In the genomic region with DNA sequence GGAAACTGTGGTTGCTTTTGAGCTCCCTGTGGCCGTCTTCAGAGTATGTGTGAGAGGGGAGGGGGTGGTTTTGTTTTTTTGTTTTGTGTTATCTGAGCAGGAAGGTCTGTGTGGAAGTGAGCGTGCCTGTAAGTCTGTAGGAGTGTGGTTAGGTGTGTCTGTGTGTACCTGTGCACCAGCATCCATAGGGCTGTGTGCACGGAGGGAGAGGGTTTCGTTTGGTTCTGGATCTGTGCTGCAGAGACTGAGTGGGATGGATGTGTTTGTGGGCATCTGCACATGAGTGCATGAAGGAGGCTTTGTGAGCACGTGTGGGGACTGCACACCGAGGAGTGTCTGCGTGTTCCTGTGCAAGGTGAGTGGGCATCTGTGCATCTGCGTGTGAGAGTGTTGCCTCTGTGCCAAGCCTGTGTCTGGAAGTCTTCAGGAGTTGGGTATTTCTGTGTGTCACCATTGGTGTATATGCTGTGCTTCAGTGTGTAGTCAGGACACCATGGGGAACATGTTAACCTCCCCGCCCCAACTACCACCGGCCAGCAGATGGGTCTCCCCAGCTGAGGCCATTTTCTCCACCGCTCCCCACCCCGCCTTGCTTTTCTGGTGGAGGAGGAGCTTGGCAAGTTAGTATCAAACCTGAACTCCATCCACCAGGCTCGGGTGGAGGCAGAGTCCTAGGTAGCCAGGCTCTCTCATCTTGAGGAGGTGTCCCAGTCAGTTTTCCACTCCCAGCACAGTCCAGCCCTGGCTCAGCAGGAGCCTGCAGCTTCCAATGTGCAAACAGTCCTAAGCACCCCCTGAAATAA, we compare ENCODE assay signal across 17 cellular contexts. TPM values are rescaled to one million over a fixed set of nuclear protein-coding genes. Genes with fewer than 3 reads are reported as not detected.
DNase-seq lines count a peak whose midpoint lies in the region; ATAC-seq and TF ChIP-seq lines count a peak whose summit lies in the region.
"Had no signal": no experiment of that assay in that cellular context is flagged by ENCODE, and none has a peak within 500 bp of the region (broad histone marks: within the 10 kb centered on the region; RNA-seq: fewer than 3 reads in every experiment).

No MANE protein-coding gene starts in this region.

- intact Hi-C loops in activated T-helper 1 cell treated with anti-CD3 and anti-CD28 coated beads, Interleukin-12 subunit alpha, Interleukin-12 subunit beta, Interleukin-2, Interleukin-4 antibody, amounts not matched to agents 30 ng/mL and 10 ng/mL and 1 ng/mL, durations not matched to agents 14 hours and 24 hours and 36 hours (cut with micrococcal nuclease) = loop anchor here (5.0 kb wide), 1 partner anchor 62 kb away; a partner anchor contains a TSS
- intact Hi-C loops in lower lobe of right lung (cut with DNase I) (no loop called here), stomach (cut with DNase I; ENCODE audit: low total_unique reads) (no loop called here)

- TF ChIP-seq EP300 in stomach (IDR thresholded peaks at IDR 0.05) = no peak

- TF ChIP-seq CTCF in lower lobe of right lung (IDR thresholded peaks at IDR 0.05) (no peak), stomach (IDR thresholded peaks at IDR 0.05) (no peak)

- H3K27ac ChIP-seq in lower lobe of right lung (no peak overlapping the region), stomach (no peak overlapping the region)

- H3K4me3 Mint-ChIP-seq in activated T-cell treated with anti-CD3 and anti-CD28 coated beads, Interleukin-2, amount 50 U/mL, for 24 hours = peak overlapping the region; percentile 25
- peak overlapping the region; percentile 37 for H3K4me3 Mint-ChIP-seq in activated T-helper 1 cell treated with anti-CD3 and anti-CD28 coated beads, Interleukin-12 subunit alpha, Interleukin-12 subunit beta, Interleukin-2, Interleukin-4 antibody, amounts not matched to agents 30 ng/mL and 10 ng/mL and 1 ng/mL, durations not matched to agents 14 hours and 24 hours and 36 hours

- no peaks in the 10 kb centered on the region for H3K36me3 Mint-ChIP-seq in activated T-cell treated with anti-CD3 and anti-CD28 coated beads, Interleukin-2, amount 50 U/mL, for 24 hours (ENCODE audit: low read depth)
- no peaks in the 10 kb centered on the region for H3K36me3 Mint-ChIP-seq in activated T-helper 1 cell treated with anti-CD3 and anti-CD28 coated beads, Interleukin-12 subunit alpha, Interleukin-12 subunit beta, Interleukin-2, Interleukin-4 antibody, amounts not matched to agents 30 ng/mL and 10 ng/mL and 1 ng/mL, durations not matched to agents 14 hours and 24 hours and 36 hours (ENCODE audit: low read depth)

- peaks cover 31% of the 10 kb centered on the region for H3K4me1 Mint-ChIP-seq in activated T-cell treated with anti-CD3 and anti-CD28 coated beads, Interleukin-2, amount 50 U/mL, for 24 hours (ENCODE audit: low read depth)
- H3K4me1 Mint-ChIP-seq in activated T-helper 1 cell treated with anti-CD3 and anti-CD28 coated beads, Interleukin-12 subunit alpha, Interleukin-12 subunit beta, Interleukin-2, Interleukin-4 antibody, amounts not matched to agents 30 ng/mL and 10 ng/mL and 1 ng/mL, durations not matched to agents 14 hours and 24 hours and 36 hours (ENCODE audit: low read depth) = peaks cover 33% of the 10 kb centered on the region

- WGBS in stomach, 5 donors = 12 to 21% (median 14%) methylated on average over 11 to 13 of the region's 13 CpGs

- peaks cover 81% of the 10 kb centered on the region for H3K27me3 Mint-ChIP-seq in activated T-cell treated with anti-CD3 and anti-CD28 coated beads, Interleukin-2, amount 50 U/mL, for 24 hours
- peaks cover 85% of the 10 kb centered on the region for H3K27me3 Mint-ChIP-seq in activated T-helper 1 cell treated with anti-CD3 and anti-CD28 coated beads, Interleukin-12 subunit alpha, Interleukin-12 subunit beta, Interleukin-2, Interleukin-4 antibody, amounts not matched to agents 30 ng/mL and 10 ng/mL and 1 ng/mL, durations not matched to agents 14 hours and 24 hours and 36 hours (ENCODE audit: insufficient read depth)

- H3K4me1 ChIP-seq in lower lobe of right lung (peaks cover 32% of the 10 kb centered on the region), stomach (peaks cover 18 to 35% (median 32%) of the 10 kb centered on the region in 4 donors)

- ATAC-seq in lower lobe of right lung (no peak), HG03460 (IDR thresholded peaks at IDR 0.05; ENCODE audit: unreplicated experiment) (no peak)

- H3K36me3 ChIP-seq in lower lobe of right lung (no peaks in the 10 kb centered on the region), stomach (no peaks in the 10 kb centered on the region)

- no peaks in the 10 kb centered on the region for H3K9me3 ChIP-seq in lower lobe of right lung
- no peaks in the 10 kb centered on the region for H3K9me3 ChIP-seq in stomach

- no peak overlapping the region for H3K27ac Mint-ChIP-seq in activated T-cell treated with anti-CD3 and anti-CD28 coated beads, Interleukin-2, amount 50 U/mL, for 24 hours
- no peak overlapping the region for H3K27ac Mint-ChIP-seq in activated T-helper 1 cell treated with anti-CD3 and anti-CD28 coated beads, Interleukin-12 subunit alpha, Interleukin-12 subunit beta, Interleukin-2, Interleukin-4 antibody, amounts not matched to agents 30 ng/mL and 10 ng/mL and 1 ng/mL, durations not matched to agents 14 hours and 24 hours and 36 hours

- no peaks in the 10 kb centered on the region for H3K9me3 Mint-ChIP-seq in activated T-cell treated with anti-CD3 and anti-CD28 coated beads, Interleukin-2, amount 50 U/mL, for 24 hours
- H3K9me3 Mint-ChIP-seq in activated T-helper 1 cell treated with anti-CD3 and anti-CD28 coated beads, Interleukin-12 subunit alpha, Interleukin-12 subunit beta, Interleukin-2, Interleukin-4 antibody, amounts not matched to agents 30 ng/mL and 10 ng/mL and 1 ng/mL, durations not matched to agents 14 hours and 24 hours and 36 hours = no peaks in the 10 kb centered on the region

- no peak for TF ChIP-seq POLR2A in stomach (IDR thresholded peaks at IDR 0.05)

- H3K27me3 ChIP-seq in lower lobe of right lung (ENCODE audit: low read depth) = peaks cover 96% of the 10 kb centered on the region
- H3K27me3 ChIP-seq in stomach = peaks cover 17 to 100% (median 80%) of the 10 kb centered on the region in 3 donors

- H3K4me3 ChIP-seq in lower lobe of right lung (peak overlapping the region; percentile 30), stomach (peak overlapping the region; percentile 26 to 51 (median 30))

- no peak for DNase-seq in activated T-cell treated with anti-CD3 and anti-CD28 coated beads, Interleukin-2, amount 50 U/mL, for 24 hours
- no peak for DNase-seq in activated T-cell treated with anti-CD3 and anti-CD28 coated beads for 4 hours
- DNase-seq in activated T-helper 1 cell treated with anti-CD3 and anti-CD28 coated beads, Interleukin-12 subunit alpha, Interleukin-12 subunit beta, Interleukin-2, Interleukin-4 antibody, amounts not matched to agents 30 ng/mL and 10 ng/mL and 1 ng/mL, durations not matched to agents 14 hours and 24 hours and 36 hours (ENCODE audit: low spot score) = no peak
- DNase-seq in lower lobe of right lung = no peak
- no peak for DNase-seq in stomach
- DNase-seq in NAMALWA (ENCODE audit: low spot score) = no peak
- DNase-seq in epidermal melanocyte (ENCODE audit: insufficient read length, low spot score) = no peak
- DNase-seq: activated CD4-positive, CD25-positive, alpha-beta regulatory T cell treated with anti-CD3 and anti-CD28 coated beads, Interleukin-2, amount 50 U/mL, for 72 hours; activated naive CD4-positive, alpha-beta T cell; left ventricle myocardium superior; NCI-H524 treated with DMSO at 0.1 percent for 48 hours; Right ventricle myocardium superior had no signal

RNA-seq across cellular contexts. Expression of a gene that starts 7.1 kb away (rescaled TPM):
- not detected in 2 replicates for total RNA-seq in activated T-helper 1 cell treated with anti-CD3 and anti-CD28 coated beads, Interleukin-12 subunit alpha, Interleukin-12 subunit beta, Interleukin-2, Interleukin-4 antibody, amounts not matched to agents 30 ng/mL and 10 ng/mL and 1 ng/mL, durations not matched to agents 14 hours and 24 hours and 36 hours
- not detected for total RNA-seq in lower lobe of right lung
- total RNA-seq in stomach = 1 to 10 TPM in 1 of 5 donors, under 1 TPM in 1, not detected in 3; 0.58 to 7.0 TPM
- not detected for polyA plus RNA-seq in stomach
- total RNA-seq: dermis microvascular lymphatic vessel endothelial cell, left ventricle myocardium superior, M059J, renal cortical epithelial cell, Right ventricle myocardium superior, temporal lobe had no signal
